In genomic region chr1:228884615-228885566, GRCh38 we compare ENCODE assay signal across 15 cellular contexts.
"Had no signal": no experiment of that assay in that cellular context is flagged by ENCODE, and none has a peak within 500 bp of the region (broad histone marks: within the 10 kb centered on the region; RNA-seq: fewer than 3 reads in every experiment).

No MANE protein-coding gene starts in this region.

- H3K27ac ChIP-seq: adrenal gland, body of pancreas, uterus had no signal

- H3K4me3 ChIP-seq: adrenal gland, body of pancreas, mucosa of descending colon, uterus had no signal

- H3K36me3 ChIP-seq: adrenal gland, uterus had no signal

- H3K27me3 ChIP-seq: adrenal gland, body of pancreas, uterus had no signal

- DNase-seq: activated CD4-positive, alpha-beta T cell treated with anti-CD3 and anti-CD28 coated beads for 48 hours; activated naive CD4-positive, alpha-beta T cell treated with anti-CD3 and anti-CD28 coated beads, Interleukin-2, amount 10 ng/mL, durations not matched to agents 7 days and 5 days; adrenal gland; body of pancreas; central memory CD4-positive, alpha-beta T cell; effector memory CD8-positive, alpha-beta T cell; left cardiac atrium; mucosa of descending colon; naive thymus-derived CD8-positive, alpha-beta T cell; nucleus accumbens; right cardiac atrium; stimulated activated CD4-positive, alpha-beta T cell treated with anti-CD3 and anti-CD28 coated beads, Interleukin-2, amount 100 ng/mL, for 24 hours; stimulated activated naive CD8-positive, alpha-beta T cell treated with anti-CD3 and anti-CD28 coated beads, Interleukin-15, Interleukin-2, amounts not matched to agents 100 U/mL and 50 U/mL, for 24 hours; T-helper 1 cell; uterus had no signal

- ATAC-seq: body of pancreas; effector memory CD8-positive, alpha-beta T cell; left cardiac atrium; mucosa of descending colon; naive thymus-derived CD8-positive, alpha-beta T cell; right cardiac atrium; stimulated activated naive CD8-positive, alpha-beta T cell treated with anti-CD3 and anti-CD28 coated beads, Interleukin-15, Interleukin-2, amounts not matched to agents 100 U/mL and 50 U/mL, for 24 hours had no signal

- H3K4me1 ChIP-seq: adrenal gland, body of pancreas, uterus had no signal

- H3K9me3 ChIP-seq: adrenal gland, mucosa of descending colon, uterus had no signal
